In the genomic region with DNA sequence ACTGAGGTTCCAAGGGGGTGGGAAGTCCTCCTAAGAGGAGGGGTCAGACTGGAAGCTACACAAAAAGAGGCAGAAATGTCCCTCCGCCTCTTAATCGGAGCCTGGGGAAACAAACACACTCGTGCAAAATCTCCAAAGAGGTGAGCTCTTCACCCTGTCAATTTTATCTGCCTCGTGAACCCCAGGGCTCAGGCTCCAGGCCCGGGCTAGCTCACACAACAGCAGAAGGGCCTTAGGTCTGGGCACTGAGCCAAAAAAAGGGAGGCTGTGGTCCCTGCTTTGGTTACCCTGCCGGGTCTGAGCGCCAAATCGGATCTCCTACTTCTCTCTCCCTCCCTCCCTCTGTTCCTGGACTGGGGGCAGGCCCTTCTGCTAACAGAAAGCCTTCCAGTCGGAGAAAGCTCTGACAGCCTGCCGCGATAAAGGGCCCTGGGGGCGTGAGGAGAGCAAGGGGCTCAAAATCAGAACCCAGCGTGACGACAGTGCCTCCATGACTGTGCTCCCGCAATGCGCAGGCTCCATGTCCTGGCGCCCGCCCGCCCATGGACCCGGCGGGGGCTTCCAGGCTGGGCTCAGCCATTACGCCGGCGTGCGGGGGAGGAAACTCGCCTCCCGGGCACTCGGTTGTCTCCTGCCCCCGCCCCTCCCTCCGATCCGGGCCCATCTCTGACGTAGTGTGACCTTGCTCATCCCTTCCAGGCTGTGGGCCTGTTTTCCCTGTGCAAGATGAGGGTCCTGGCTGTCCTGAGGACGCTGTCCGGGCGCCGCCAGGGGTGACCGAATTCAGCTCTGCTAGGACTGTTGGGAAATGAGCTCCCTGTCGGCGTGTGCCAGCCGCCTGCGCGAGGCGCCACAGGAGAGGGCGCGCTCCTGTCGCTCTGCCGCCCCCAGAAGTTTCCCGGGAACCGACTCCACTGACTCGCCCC, we compare ENCODE assay signal across 1 cellular context.
A peak's percentile ranks its signal among the peaks of the same experiment; 100 is the strongest.
TF ChIP-seq lines count a peak whose summit lies in the region.

No MANE protein-coding gene starts in this region.

TF ChIP-seq in GM12878, 131 proteins besides CTCF, POLR2A, EP300 and RAD21 (continued from another document and continues in another):
- TF ChIP-seq CHD1 (IDR thresholded peaks at IDR 0.05; ENCODE audit: low read depth, low read length) (no peak), IKZF1 (conservative IDR thresholded peaks at IDR 0.05) (peak; percentile 88), ZBTB33 (IDR thresholded peaks at IDR 0.05) (no peak), GABPA (IDR thresholded peaks at IDR 0.05; ENCODE audit: low read depth) (no peak), GATAD2B (conservative IDR thresholded peaks at IDR 0.05; ENCODE audit: low read depth) (peak; percentile 84; the same call in 1 of the 2 replicates), SIN3A (IDR thresholded peaks at IDR 0.05; ENCODE audit: low read depth, low read length) (no peak), PAX8 (IDR thresholded peaks at IDR 0.05) (no peak), NR2F1 (conservative IDR thresholded peaks at IDR 0.05) (peak; percentile 80), LARP7 (IDR thresholded peaks at IDR 0.05) (peak; percentile 62; the same call in 1 of the 2 replicates), ZZZ3 (IDR thresholded peaks at IDR 0.05; ENCODE audit: control insufficient read depth, insufficient read length, low read depth) (no peak), WRNIP1 (IDR thresholded peaks at IDR 0.05; ENCODE audit: borderline replicate concordance, low read depth, low read length) (no peak), ZNF217 (IDR thresholded peaks at IDR 0.05) (0 out of 2 replicates have a peak, but pooled peaks have one; percentile 19), EGR1 (IDR thresholded peaks at IDR 0.05; ENCODE audit: borderline replicate concordance in 1 of 2, low read depth in 2 of 2, low read length in 2 of 2) (peak in 1 of 2 experiments; percentile 88; a peak in 2 of 3 replicates), NFYA (IDR thresholded peaks at IDR 0.05; ENCODE audit: borderline replicate concordance, low read depth, low read length) (no peak), ZNF274 (IDR thresholded peaks at IDR 0.05; ENCODE audit: insufficient read depth, insufficient read length) (no peak), DPF2 (IDR thresholded peaks at IDR 0.05) (peak; percentile 71), POLR2AphosphoS5 (IDR thresholded peaks at IDR 0.05; ENCODE audit: low read length) (0 out of 2 replicates have a peak, but pooled peaks have one; percentile 45), NBN (IDR thresholded peaks at IDR 0.05) (0 out of 2 replicates have a peak, but pooled peaks have one; percentile 51), BCL11A (IDR thresholded peaks at IDR 0.05; ENCODE audit: low read depth, low read length) (no peak), KDM1A (IDR thresholded peaks at IDR 0.05; ENCODE audit: borderline replicate concordance) (no peak), SIX5 (IDR thresholded peaks at IDR 0.05; ENCODE audit: low read depth, low read length, severe bottlenecking) (no peak), MXI1 (IDR thresholded peaks at IDR 0.05; ENCODE audit: low read depth, low read length) (no peak), BACH1 (IDR thresholded peaks at IDR 0.05; ENCODE audit: borderline replicate concordance) (peak; percentile 11; the same call in 1 of the 2 replicates), CHD2 (IDR thresholded peaks at IDR 0.05; ENCODE audit: borderline replicate concordance, low read depth, low read length) (no peak), USF1 (IDR thresholded peaks at IDR 0.05; ENCODE audit: borderline replicate concordance, extremely low read length, insufficient read depth, low read depth, low read length) (no peak), RUNX3 (IDR thresholded peaks at IDR 0.05; ENCODE audit: low read length) (peak; percentile 37; the same call in 1 of the 2 replicates), E2F8 (IDR thresholded peaks at IDR 0.05; ENCODE audit: low read depth, partially characterized antibody) (no peak), TCF7 (IDR thresholded peaks at IDR 0.05; ENCODE audit: borderline replicate concordance) (no peak), USF2 (IDR thresholded peaks at IDR 0.05; ENCODE audit: borderline replicate concordance, low read depth, low read length) (no peak), MEF2B (IDR thresholded peaks at IDR 0.05; ENCODE audit: partially characterized antibody, poor library complexity, severe bottlenecking) (no peak), EZH2 (IDR thresholded peaks at IDR 0.05; ENCODE audit: borderline replicate concordance, control insufficient read depth, low read depth, low read length) (no peak), CREM (IDR thresholded peaks at IDR 0.05; ENCODE audit: low read depth) (peak; percentile 44; the same call in 1 of the 2 replicates), CREB1 (IDR thresholded peaks at IDR 0.05; ENCODE audit: low read depth) (peak; percentile 53), BMI1 (IDR thresholded peaks at IDR 0.05; ENCODE audit: borderline replicate concordance) (no peak), SREBF2 (IDR thresholded peaks at IDR 0.05; ENCODE audit: low read length) (no peak), YY1 (IDR thresholded peaks at IDR 0.05; ENCODE audit: low read depth, low read length) (peak; percentile 88; the same call in 1 of the 2 replicates)
- TF ChIP-seq, protein P1, sequence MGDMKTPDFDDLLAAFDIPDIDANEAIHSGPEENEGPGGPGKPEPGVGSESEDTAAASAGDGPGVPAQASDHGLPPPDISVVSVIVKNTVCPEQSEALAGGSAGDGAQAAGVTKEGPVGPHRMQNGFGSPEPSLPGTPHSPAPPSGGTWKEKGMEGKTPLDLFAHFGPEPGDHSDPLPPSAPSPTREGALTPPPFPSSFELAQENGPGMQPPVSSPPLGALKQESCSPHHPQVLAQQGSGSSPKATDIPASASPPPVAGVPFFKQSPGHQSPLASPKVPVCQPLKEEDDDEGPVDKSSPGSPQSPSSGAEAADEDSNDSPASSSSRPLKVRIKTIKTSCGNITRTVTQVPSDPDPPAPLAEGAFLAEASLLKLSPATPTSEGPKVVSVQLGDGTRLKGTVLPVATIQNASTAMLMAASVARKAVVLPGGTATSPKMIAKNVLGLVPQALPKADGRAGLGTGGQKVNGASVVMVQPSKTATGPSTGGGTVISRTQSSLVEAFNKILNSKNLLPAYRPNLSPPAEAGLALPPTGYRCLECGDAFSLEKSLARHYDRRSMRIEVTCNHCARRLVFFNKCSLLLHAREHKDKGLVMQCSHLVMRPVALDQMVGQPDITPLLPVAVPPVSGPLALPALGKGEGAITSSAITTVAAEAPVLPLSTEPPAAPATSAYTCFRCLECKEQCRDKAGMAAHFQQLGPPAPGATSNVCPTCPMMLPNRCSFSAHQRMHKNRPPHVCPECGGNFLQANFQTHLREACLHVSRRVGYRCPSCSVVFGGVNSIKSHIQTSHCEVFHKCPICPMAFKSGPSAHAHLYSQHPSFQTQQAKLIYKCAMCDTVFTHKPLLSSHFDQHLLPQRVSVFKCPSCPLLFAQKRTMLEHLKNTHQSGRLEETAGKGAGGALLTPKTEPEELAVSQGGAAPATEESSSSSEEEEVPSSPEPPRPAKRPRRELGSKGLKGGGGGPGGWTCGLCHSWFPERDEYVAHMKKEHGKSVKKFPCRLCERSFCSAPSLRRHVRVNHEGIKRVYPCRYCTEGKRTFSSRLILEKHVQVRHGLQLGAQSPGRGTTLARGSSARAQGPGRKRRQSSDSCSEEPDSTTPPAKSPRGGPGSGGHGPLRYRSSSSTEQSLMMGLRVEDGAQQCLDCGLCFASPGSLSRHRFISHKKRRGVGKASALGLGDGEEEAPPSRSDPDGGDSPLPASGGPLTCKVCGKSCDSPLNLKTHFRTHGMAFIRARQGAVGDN (IDR thresholded peaks at IDR 0.05) = no peak
- TF ChIP-seq, protein P2, sequence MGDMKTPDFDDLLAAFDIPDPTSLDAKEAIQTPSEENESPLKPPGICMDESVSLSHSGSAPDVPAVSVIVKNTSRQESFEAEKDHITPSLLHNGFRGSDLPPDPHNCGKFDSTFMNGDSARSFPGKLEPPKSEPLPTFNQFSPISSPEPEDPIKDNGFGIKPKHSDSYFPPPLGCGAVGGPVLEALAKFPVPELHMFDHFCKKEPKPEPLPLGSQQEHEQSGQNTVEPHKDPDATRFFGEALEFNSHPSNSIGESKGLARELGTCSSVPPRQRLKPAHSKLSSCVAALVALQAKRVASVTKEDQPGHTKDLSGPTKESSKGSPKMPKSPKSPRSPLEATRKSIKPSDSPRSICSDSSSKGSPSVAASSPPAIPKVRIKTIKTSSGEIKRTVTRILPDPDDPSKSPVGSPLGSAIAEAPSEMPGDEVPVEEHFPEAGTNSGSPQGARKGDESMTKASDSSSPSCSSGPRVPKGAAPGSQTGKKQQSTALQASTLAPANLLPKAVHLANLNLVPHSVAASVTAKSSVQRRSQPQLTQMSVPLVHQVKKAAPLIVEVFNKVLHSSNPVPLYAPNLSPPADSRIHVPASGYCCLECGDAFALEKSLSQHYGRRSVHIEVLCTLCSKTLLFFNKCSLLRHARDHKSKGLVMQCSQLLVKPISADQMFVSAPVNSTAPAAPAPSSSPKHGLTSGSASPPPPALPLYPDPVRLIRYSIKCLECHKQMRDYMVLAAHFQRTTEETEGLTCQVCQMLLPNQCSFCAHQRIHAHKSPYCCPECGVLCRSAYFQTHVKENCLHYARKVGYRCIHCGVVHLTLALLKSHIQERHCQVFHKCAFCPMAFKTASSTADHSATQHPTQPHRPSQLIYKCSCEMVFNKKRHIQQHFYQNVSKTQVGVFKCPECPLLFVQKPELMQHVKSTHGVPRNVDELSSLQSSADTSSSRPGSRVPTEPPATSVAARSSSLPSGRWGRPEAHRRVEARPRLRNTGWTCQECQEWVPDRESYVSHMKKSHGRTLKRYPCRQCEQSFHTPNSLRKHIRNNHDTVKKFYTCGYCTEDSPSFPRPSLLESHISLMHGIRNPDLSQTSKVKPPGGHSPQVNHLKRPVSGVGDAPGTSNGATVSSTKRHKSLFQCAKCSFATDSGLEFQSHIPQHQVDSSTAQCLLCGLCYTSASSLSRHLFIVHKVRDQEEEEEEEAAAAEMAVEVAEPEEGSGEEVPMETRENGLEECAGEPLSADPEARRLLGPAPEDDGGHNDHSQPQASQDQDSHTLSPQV (IDR thresholded peaks at IDR 0.05) = no peak
- TF ChIP-seq, protein P3, sequence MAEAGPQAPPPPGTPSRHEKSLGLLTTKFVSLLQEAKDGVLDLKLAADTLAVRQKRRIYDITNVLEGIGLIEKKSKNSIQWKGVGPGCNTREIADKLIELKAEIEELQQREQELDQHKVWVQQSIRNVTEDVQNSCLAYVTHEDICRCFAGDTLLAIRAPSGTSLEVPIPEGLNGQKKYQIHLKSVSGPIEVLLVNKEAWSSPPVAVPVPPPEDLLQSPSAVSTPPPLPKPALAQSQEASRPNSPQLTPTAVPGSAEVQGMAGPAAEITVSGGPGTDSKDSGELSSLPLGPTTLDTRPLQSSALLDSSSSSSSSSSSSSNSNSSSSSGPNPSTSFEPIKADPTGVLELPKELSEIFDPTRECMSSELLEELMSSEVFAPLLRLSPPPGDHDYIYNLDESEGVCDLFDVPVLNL (IDR thresholded peaks at IDR 0.05; ENCODE audit: low read depth, low read length) = no peak
- TF ChIP-seq, protein P4, sequence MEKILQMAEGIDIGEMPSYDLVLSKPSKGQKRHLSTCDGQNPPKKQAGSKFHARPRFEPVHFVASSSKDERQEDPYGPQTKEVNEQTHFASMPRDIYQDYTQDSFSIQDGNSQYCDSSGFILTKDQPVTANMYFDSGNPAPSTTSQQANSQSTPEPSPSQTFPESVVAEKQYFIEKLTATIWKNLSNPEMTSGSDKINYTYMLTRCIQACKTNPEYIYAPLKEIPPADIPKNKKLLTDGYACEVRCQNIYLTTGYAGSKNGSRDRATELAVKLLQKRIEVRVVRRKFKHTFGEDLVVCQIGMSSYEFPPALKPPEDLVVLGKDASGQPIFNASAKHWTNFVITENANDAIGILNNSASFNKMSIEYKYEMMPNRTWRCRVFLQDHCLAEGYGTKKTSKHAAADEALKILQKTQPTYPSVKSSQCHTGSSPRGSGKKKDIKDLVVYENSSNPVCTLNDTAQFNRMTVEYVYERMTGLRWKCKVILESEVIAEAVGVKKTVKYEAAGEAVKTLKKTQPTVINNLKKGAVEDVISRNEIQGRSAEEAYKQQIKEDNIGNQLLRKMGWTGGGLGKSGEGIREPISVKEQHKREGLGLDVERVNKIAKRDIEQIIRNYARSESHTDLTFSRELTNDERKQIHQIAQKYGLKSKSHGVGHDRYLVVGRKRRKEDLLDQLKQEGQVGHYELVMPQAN (conservative IDR thresholded peaks at IDR 0.05) = peak; percentile 41; the same call in 1 of the 2 replicates
